1 cellular context compared by ENCODE assay signal in the genomic region with DNA sequence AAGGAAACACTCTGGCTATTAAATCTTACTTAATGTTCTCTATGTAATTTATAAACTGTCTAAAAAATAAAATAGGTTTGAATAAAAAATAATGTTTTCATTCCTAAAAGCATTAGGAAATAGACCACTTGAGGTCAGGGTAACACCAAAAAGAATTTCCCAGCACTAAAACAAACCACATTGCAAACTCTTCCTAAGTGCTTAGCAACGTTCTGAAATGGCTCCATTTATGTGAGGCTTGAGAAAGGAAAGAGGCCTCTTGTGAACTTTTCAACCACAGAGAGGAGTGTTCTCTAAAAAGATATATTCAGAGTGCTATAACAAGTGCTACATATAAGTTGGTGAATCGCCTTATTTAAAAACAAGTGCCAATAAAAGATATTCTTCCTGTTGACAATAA.
TF ChIP-seq lines count a peak whose summit lies in the region.

No MANE protein-coding gene starts in this region.

TF ChIP-seq in WTC11, 78 proteins besides CTCF, POLR2A, EP300 and RAD21 (continued from another document):
- TF ChIP-seq, protein P1, sequence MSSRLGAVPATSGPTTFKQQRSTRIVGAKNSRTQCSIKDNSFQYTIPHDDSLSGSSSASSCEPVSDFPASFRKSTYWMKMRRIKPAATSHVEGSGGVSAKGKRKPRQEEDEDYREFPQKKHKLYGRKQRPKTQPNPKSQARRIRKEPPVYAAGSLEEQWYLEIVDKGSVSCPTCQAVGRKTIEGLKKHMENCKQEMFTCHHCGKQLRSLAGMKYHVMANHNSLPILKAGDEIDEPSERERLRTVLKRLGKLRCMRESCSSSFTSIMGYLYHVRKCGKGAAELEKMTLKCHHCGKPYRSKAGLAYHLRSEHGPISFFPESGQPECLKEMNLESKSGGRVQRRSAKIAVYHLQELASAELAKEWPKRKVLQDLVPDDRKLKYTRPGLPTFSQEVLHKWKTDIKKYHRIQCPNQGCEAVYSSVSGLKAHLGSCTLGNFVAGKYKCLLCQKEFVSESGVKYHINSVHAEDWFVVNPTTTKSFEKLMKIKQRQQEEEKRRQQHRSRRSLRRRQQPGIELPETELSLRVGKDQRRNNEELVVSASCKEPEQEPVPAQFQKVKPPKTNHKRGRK (CRISPR knock-in tag; IDR thresholded peaks at IDR 0.05; ENCODE audit: borderline replicate concordance): no peak
